ENCODE assay signal across 1 cellular context in the genomic region with DNA sequence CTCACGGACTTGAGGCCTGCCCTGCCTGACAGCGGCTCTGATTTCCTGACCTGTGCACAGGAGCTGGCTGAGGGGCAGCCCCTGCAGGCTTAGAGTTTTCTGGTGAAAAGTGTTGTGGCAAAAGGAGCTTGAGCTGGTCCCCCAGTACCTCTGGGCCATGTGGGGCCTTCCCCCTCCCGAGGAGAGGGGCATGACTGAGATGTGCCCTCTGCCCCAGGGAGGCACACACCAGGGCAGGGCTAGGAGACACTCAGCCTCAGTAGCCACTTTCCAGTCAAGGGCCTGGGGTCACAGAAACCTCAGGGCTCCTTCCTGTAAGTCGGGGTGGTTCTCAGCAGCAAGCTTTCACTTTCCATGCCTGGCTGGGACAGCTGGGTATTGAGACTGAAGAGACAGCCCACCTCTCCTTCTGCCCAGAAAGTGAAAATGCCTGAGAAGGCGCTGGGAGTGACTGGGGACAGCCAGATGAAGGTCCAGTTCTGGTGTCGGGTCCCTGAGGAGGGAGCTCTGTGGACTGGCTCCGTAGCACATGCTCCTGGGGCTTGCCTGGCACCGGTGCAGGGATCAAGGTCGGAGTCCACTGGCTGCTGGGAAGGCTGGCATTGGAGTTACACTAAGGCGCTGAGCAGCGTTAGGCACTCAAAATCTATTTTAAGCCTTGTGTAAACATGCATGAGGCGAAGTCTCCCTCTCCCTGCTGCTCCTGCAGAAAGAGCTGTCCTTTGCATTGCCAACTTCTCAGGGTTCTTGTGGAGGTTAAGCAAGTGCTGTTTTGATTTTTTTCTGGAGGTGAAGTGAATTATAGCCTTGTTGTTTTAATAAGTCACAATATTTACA.
TF ChIP-seq lines count a peak whose summit lies in the region.

No MANE protein-coding gene starts in this region.

TF ChIP-seq in HepG2, 621 proteins besides CTCF, POLR2A, EP300 and RAD21 (continued from another document and continues in another):
- TF ChIP-seq, protein P1, sequence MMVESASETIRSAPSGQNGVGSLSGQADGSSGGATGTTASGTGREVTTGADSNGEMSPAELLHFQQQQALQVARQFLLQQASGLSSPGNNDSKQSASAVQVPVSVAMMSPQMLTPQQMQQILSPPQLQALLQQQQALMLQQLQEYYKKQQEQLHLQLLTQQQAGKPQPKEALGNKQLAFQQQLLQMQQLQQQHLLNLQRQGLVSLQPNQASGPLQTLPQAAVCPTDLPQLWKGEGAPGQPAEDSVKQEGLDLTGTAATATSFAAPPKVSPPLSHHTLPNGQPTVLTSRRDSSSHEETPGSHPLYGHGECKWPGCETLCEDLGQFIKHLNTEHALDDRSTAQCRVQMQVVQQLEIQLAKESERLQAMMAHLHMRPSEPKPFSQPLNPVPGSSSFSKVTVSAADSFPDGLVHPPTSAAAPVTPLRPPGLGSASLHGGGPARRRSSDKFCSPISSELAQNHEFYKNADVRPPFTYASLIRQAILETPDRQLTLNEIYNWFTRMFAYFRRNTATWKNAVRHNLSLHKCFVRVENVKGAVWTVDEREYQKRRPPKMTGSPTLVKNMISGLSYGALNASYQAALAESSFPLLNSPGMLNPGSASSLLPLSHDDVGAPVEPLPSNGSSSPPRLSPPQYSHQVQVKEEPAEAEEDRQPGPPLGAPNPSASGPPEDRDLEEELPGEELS (CRISPR knock-in tag; IDR thresholded peaks at IDR 0.05): peak; percentile 50
- TF ChIP-seq ZNF577 (CRISPR knock-in tag; IDR thresholded peaks at IDR 0.05; ENCODE audit: borderline replicate concordance, low read depth) (no peak), PHF20 (CRISPR knock-in tag; IDR thresholded peaks at IDR 0.05) (no peak), HDAC6 (IDR thresholded peaks at IDR 0.05; ENCODE audit: low read depth, low read length) (no peak), TOPORS (CRISPR knock-in tag; IDR thresholded peaks at IDR 0.05) (no peak), ZNF382 (CRISPR knock-in tag; IDR thresholded peaks at IDR 0.05; ENCODE audit: borderline replicate concordance) (no peak), ZSCAN9 (CRISPR knock-in tag; IDR thresholded peaks at IDR 0.05; ENCODE audit: borderline replicate concordance) (no peak), CCDC6 (CRISPR knock-in tag; IDR thresholded peaks at IDR 0.05) (no peak), TOE1 (CRISPR knock-in tag; IDR thresholded peaks at IDR 0.05) (no peak), ARNT2 (CRISPR knock-in tag; IDR thresholded peaks at IDR 0.05; ENCODE audit: low read depth) (no peak), ZMYM3 (CRISPR knock-in tag; IDR thresholded peaks at IDR 0.05) (0 out of 2 replicates have a peak, but pooled peaks have one; percentile 9), CENPX (CRISPR knock-in tag; IDR thresholded peaks at IDR 0.05) (no peak), FLYWCH1 (CRISPR knock-in tag; IDR thresholded peaks at IDR 0.05) (no peak), ZNF251 (CRISPR knock-in tag; IDR thresholded peaks at IDR 0.05) (no peak), YY1 (IDR thresholded peaks at IDR 0.05; ENCODE audit: insufficient read depth, insufficient replicate concordance, low read depth, low read length) (no peak), HDAC1 (CRISPR knock-in tag; IDR thresholded peaks at IDR 0.05) (peak; percentile 45; the same call in 1 of the 2 replicates), ZNF30 (CRISPR knock-in tag; IDR thresholded peaks at IDR 0.05) (no peak), ZFP90 (CRISPR knock-in tag; IDR thresholded peaks at IDR 0.05; ENCODE audit: borderline replicate concordance) (no peak), HNRNPH1 (optimal IDR thresholded peaks at IDR 0.05; ENCODE audit: low read depth, low read length) (no peak), ZNF296 (CRISPR knock-in tag; conservative IDR thresholded peaks at IDR 0.05) (0 out of 2 replicates have a peak, but pooled peaks have one; percentile 49), ZNF670 (CRISPR knock-in tag; IDR thresholded peaks at IDR 0.05; ENCODE audit: borderline replicate concordance) (no peak), ZC3H13 (CRISPR knock-in tag; IDR thresholded peaks at IDR 0.05) (no peak), ZSCAN30 (CRISPR knock-in tag; IDR thresholded peaks at IDR 0.05) (no peak), TAF1 (CRISPR knock-in tag; IDR thresholded peaks at IDR 0.05) (no peak), SMAD9 (CRISPR knock-in tag; IDR thresholded peaks at IDR 0.05) (no peak), ZNF563 (CRISPR knock-in tag; IDR thresholded peaks at IDR 0.05) (no peak), SMARCE1 (IDR thresholded peaks at IDR 0.05; ENCODE audit: borderline replicate concordance) (no peak), RARG (CRISPR knock-in tag; IDR thresholded peaks at IDR 0.05; ENCODE audit: low read depth) (no peak), ZNF335 (CRISPR knock-in tag; IDR thresholded peaks at IDR 0.05) (peak; percentile 70; the same call in 1 of the 2 replicates), ZSCAN21 (CRISPR knock-in tag; IDR thresholded peaks at IDR 0.05; ENCODE audit: borderline replicate concordance) (no peak), PRMT3 (CRISPR knock-in tag; IDR thresholded peaks at IDR 0.05; ENCODE audit: borderline replicate concordance, low read depth) (no peak), ZSCAN20 (CRISPR knock-in tag; IDR thresholded peaks at IDR 0.05; ENCODE audit: borderline replicate concordance) (no peak), KDM6A (CRISPR knock-in tag; IDR thresholded peaks at IDR 0.05; ENCODE audit: low read depth) (no peak), SATB2 (CRISPR knock-in tag; IDR thresholded peaks at IDR 0.05) (no peak)
- TF ChIP-seq, protein P2, sequence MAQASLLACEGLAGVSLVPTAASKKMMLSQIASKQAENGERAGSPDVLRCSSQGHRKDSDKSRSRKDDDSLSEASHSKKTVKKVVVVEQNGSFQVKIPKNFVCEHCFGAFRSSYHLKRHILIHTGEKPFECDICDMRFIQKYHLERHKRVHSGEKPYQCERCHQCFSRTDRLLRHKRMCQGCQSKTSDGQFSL (CRISPR knock-in tag; IDR thresholded peaks at IDR 0.05): no peak
- TF ChIP-seq, protein P3, sequence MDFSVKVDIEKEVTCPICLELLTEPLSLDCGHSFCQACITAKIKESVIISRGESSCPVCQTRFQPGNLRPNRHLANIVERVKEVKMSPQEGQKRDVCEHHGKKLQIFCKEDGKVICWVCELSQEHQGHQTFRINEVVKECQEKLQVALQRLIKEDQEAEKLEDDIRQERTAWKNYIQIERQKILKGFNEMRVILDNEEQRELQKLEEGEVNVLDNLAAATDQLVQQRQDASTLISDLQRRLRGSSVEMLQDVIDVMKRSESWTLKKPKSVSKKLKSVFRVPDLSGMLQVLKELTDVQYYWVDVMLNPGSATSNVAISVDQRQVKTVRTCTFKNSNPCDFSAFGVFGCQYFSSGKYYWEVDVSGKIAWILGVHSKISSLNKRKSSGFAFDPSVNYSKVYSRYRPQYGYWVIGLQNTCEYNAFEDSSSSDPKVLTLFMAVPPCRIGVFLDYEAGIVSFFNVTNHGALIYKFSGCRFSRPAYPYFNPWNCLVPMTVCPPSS (IDR thresholded peaks at IDR 0.05): no peak
- TF ChIP-seq, protein P4, sequence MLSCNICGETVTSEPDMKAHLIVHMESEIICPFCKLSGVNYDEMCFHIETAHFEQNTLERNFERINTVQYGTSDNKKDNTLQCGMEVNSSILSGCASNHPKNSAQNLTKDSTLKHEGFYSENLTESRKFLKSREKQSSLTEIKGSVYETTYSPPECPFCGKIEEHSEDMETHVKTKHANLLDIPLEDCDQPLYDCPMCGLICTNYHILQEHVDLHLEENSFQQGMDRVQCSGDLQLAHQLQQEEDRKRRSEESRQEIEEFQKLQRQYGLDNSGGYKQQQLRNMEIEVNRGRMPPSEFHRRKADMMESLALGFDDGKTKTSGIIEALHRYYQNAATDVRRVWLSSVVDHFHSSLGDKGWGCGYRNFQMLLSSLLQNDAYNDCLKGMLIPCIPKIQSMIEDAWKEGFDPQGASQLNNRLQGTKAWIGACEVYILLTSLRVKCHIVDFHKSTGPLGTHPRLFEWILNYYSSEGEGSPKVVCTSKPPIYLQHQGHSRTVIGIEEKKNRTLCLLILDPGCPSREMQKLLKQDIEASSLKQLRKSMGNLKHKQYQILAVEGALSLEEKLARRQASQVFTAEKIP (CRISPR knock-in tag; IDR thresholded peaks at IDR 0.05; ENCODE audit: borderline replicate concordance): no peak
- TF ChIP-seq, protein P5, sequence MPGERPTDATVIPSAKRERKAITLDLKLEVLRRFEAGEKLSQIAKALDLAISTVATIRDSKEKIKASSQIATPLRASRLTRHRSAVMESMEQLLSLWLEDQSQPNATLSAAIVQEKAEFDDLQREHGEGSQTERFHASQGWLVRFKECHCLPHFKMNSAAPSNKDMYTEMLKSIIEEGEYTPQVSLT (CRISPR knock-in tag; IDR thresholded peaks at IDR 0.05; ENCODE audit: borderline replicate concordance, low read depth): no peak
- TF ChIP-seq, protein P6, sequence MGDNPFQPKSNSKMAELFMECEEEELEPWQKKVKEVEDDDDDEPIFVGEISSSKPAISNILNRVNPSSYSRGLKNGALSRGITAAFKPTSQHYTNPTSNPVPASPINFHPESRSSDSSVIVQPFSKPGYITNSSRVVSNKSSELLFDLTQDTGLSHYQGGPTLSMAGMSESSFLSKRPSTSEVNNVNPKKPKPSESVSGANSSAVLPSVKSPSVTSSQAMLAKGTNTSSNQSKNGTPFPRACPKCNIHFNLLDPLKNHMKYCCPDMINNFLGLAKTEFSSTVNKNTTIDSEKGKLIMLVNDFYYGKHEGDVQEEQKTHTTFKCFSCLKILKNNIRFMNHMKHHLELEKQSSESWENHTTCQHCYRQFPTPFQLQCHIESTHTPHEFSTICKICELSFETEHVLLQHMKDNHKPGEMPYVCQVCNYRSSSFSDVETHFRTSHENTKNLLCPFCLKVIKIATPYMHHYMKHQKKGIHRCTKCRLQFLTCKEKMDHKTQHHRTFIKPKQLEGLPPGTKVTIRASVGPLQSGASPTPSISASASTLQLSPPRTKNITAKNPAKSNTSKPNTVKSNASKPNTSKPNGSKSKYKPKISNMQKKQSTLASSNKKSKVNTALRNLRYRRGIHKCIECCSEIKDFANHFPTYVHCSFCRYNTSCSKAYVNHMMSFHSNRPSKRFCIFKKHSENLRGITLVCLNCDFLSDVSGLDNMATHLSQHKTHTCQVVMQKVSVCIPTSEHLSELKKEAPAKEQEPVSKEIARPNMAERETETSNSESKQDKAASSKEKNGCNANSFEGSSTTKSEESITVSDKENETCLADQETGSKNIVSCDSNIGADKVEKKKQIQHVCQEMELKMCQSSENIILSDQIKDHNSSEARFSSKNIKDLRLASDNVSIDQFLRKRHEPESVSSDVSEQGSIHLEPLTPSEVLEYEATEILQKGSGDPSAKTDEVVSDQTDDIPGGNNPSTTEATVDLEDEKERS (CRISPR knock-in tag; IDR thresholded peaks at IDR 0.05): no peak
- TF ChIP-seq, protein P7, sequence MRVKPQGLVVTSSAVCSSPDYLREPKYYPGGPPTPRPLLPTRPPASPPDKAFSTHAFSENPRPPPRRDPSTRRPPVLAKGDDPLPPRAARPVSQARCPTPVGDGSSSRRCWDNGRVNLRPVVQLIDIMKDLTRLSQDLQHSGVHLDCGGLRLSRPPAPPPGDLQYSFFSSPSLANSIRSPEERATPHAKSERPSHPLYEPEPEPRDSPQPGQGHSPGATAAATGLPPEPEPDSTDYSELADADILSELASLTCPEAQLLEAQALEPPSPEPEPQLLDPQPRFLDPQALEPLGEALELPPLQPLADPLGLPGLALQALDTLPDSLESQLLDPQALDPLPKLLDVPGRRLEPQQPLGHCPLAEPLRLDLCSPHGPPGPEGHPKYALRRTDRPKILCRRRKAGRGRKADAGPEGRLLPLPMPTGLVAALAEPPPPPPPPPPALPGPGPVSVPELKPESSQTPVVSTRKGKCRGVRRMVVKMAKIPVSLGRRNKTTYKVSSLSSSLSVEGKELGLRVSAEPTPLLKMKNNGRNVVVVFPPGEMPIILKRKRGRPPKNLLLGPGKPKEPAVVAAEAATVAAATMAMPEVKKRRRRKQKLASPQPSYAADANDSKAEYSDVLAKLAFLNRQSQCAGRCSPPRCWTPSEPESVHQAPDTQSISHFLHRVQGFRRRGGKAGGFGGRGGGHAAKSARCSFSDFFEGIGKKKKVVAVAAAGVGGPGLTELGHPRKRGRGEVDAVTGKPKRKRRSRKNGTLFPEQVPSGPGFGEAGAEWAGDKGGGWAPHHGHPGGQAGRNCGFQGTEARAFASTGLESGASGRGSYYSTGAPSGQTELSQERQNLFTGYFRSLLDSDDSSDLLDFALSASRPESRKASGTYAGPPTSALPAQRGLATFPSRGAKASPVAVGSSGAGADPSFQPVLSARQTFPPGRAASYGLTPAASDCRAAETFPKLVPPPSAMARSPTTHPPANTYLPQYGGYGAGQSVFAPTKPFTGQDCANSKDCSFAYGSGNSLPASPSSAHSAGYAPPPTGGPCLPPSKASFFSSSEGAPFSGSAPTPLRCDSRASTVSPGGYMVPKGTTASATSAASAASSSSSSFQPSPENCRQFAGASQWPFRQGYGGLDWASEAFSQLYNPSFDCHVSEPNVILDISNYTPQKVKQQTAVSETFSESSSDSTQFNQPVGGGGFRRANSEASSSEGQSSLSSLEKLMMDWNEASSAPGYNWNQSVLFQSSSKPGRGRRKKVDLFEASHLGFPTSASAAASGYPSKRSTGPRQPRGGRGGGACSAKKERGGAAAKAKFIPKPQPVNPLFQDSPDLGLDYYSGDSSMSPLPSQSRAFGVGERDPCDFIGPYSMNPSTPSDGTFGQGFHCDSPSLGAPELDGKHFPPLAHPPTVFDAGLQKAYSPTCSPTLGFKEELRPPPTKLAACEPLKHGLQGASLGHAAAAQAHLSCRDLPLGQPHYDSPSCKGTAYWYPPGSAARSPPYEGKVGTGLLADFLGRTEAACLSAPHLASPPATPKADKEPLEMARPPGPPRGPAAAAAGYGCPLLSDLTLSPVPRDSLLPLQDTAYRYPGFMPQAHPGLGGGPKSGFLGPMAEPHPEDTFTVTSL (CRISPR knock-in tag; IDR thresholded peaks at IDR 0.05; ENCODE audit: borderline replicate concordance): no peak
- TF ChIP-seq, protein P8, sequence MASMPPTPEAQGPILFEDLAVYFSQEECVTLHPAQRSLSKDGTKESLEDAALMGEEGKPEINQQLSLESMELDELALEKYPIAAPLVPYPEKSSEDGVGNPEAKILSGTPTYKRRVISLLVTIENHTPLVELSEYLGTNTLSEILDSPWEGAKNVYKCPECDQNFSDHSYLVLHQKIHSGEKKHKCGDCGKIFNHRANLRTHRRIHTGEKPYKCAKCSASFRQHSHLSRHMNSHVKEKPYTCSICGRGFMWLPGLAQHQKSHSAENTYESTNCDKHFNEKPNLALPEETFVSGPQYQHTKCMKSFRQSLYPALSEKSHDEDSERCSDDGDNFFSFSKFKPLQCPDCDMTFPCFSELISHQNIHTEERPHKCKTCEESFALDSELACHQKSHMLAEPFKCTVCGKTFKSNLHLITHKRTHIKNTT (CRISPR knock-in tag; IDR thresholded peaks at IDR 0.05): no peak
- TF ChIP-seq, protein P9, sequence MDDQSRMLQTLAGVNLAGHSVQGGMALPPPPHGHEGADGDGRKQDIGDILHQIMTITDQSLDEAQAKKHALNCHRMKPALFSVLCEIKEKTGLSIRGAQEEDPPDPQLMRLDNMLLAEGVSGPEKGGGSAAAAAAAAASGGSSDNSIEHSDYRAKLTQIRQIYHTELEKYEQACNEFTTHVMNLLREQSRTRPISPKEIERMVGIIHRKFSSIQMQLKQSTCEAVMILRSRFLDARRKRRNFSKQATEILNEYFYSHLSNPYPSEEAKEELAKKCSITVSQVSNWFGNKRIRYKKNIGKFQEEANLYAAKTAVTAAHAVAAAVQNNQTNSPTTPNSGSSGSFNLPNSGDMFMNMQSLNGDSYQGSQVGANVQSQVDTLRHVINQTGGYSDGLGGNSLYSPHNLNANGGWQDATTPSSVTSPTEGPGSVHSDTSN (CRISPR knock-in tag; IDR thresholded peaks at IDR 0.05; ENCODE audit: borderline replicate concordance): no peak
